Comparison of ENCODE assay signal across 27 cellular contexts in genomic region chr2:8255448-8255800, GRCh38.
DNase-seq lines count a peak whose midpoint lies in the region; ATAC-seq and TF ChIP-seq lines count a peak whose summit lies in the region.
"Had no signal": no experiment of that assay in that cellular context is flagged by ENCODE, and none has a peak within 500 bp of the region (broad histone marks: within the 10 kb centered on the region; RNA-seq: fewer than 3 reads in every experiment).

No MANE protein-coding gene starts in this region.

- DNase-seq in AG20443 (ENCODE audit: low spot score): peak; percentile 46
- peak; percentile 62 for DNase-seq in astrocyte of the hippocampus (ENCODE audit: low read depth, low spot score)
- DNase-seq in islet precursor cell: peak; percentile 67
- no peak for DNase-seq in Caco-2
- DNase-seq in esophagus muscularis mucosa (ENCODE audit: extremely low spot score): no peak
- no peak for DNase-seq in NCI-H345 treated with DMSO at 0.1 percent for 48 hours (lab: John Stamatoyannopoulos, UW; ENCODE audit: unreplicated experiment)
- DNase-seq: activated CD4-positive, alpha-beta T cell treated with anti-CD3 and anti-CD28 coated beads for 36 hours; activated CD8-positive, alpha-beta memory T cell treated with anti-CD3 and anti-CD28 coated beads for 24 hours; activated naive CD4-positive, alpha-beta T cell treated with Interleukin-2 at 50 U/mL for 16 hours; activated T-cell treated with anti-CD3 and anti-CD28 coated beads, Interleukin-2, amount 50 U/mL, for 48 hours; BE2C; DMS79; glutamatergic neuron; naive thymus-derived CD4-positive, alpha-beta T cell; NCI-H524 treated with DMSO at 0.1 percent for 48 hours; spleen; stimulated activated CD4-positive, alpha-beta T cell treated with anti-CD3 and anti-CD28 coated beads, Interleukin-2, amount 100 ng/mL, for 48 hours; upper lobe of right lung had no signal

- H3K36me3 ChIP-seq in HUES6 (ENCODE audit: control insufficient read depth, insufficient read depth, low read length): no peaks in the 10 kb centered on the region
- no peaks in the 10 kb centered on the region for H3K36me3 ChIP-seq in Caco-2 (ENCODE audit: control insufficient read depth, insufficient read depth, low read length)
- H3K36me3 ChIP-seq in esophagus muscularis mucosa: no peaks in the 10 kb centered on the region
- H3K36me3 ChIP-seq: BE2C, cardiac muscle cell, HAP-1, spleen, upper lobe of right lung had no signal

- H3K27me3 ChIP-seq in HUES6 (ENCODE audit: control insufficient read depth, insufficient read depth, low read length): no peaks in the 10 kb centered on the region
- no peaks in the 10 kb centered on the region for H3K27me3 ChIP-seq in Caco-2 (replicated peaks; ENCODE audit: control insufficient read depth, insufficient read depth, low read length)
- H3K27me3 ChIP-seq in esophagus muscularis mucosa: no peaks in the 10 kb centered on the region
- H3K27me3 ChIP-seq: BE2C, cardiac muscle cell, upper lobe of right lung had no signal

- TF ChIP-seq CTCF in Caco-2 (IDR thresholded peaks at IDR 0.05; ENCODE audit: insufficient read depth in 1 of 2, low read depth in 1 of 2, low read length in 1 of 2, severe bottlenecking in 1 of 2, unreplicated experiment in 1 of 2) (no peak), esophagus muscularis mucosa (IDR thresholded peaks at IDR 0.05) (no peak)

- peaks cover 6% of the 10 kb centered on the region for H3K9me3 Mint-ChIP-seq in Caco-2 (ENCODE audit: unreplicated experiment)

- H3K4me1 ChIP-seq in HUES6 (ENCODE audit: control insufficient read depth, insufficient read depth, low read length): peaks cover 56% of the 10 kb centered on the region
- H3K4me1 ChIP-seq in Caco-2: peaks cover 8% of the 10 kb centered on the region; the same call in 1 of the 2 replicates
- H3K4me1 ChIP-seq in esophagus muscularis mucosa: peaks cover 0 to 10% (median 4%) of the 10 kb centered on the region in 4 donors
- H3K4me1 ChIP-seq: A549, spleen, upper lobe of right lung had no signal

- no peak for TF ChIP-seq POLR2A in esophagus muscularis mucosa (IDR thresholded peaks at IDR 0.05; ENCODE audit: low read depth)

- H3K4me1 Mint-ChIP-seq in Caco-2 (ENCODE audit: low read depth, unreplicated experiment): no peaks in the 10 kb centered on the region
- H3K4me1 Mint-ChIP-seq: stimulated activated memory B cell treated with anti-CD40 and anti-IgM and Interleukin-4, amounts not matched to agents 10 μg/mL and 1 μg/mL and 100 μg/mL, for 72 hours had no signal

- H3K4me3 Mint-ChIP-seq in Caco-2 (ENCODE audit: unreplicated experiment): no peak overlapping the region
- H3K4me3 Mint-ChIP-seq: activated CD4-positive, alpha-beta T cell treated with anti-CD3 and anti-CD28 coated beads for 36 hours; naive thymus-derived CD4-positive, alpha-beta T cell; stimulated activated memory B cell treated with anti-CD40 and anti-IgM and Interleukin-4, amounts not matched to agents 10 μg/mL and 1 μg/mL and 100 μg/mL, for 72 hours; T-helper 1 cell treated with Interleukin-12 subunit alpha and Interleukin-12 subunit beta and Interleukin-4 antibody, amounts not matched to agents 30 μg/mL and 1 μg/mL, for 36 hours had no signal

- H3K27ac ChIP-seq in HUES6 (ENCODE audit: low read depth, low read length): peak overlapping the region; percentile 89
- H3K27ac ChIP-seq in esophagus muscularis mucosa (replicated peaks in 1 of 4): no peak overlapping the region
- H3K27ac ChIP-seq: A549, cardiac muscle cell, coronary artery, spleen, upper lobe of right lung had no signal

- peaks cover 3% of the 10 kb centered on the region for H3K27me3 Mint-ChIP-seq in Caco-2 (ENCODE audit: insufficient read depth, unreplicated experiment)

- intact Hi-C loops in Caco-2 (cut with micrococcal nuclease; ENCODE audit: unreplicated experiment): no loop called here
- intact Hi-C loops in esophagus muscularis mucosa (cut with DNase I): no loop called here

- no peak for ATAC-seq in HG03175 (IDR thresholded peaks at IDR 0.05; ENCODE audit: unreplicated experiment)
- ATAC-seq: A549; activated CD4-positive, alpha-beta T cell treated with anti-CD3 and anti-CD28 coated beads for 36 hours; GM12878; naive thymus-derived CD4-positive, alpha-beta T cell; stimulated activated memory B cell treated with anti-CD40 and anti-IgM and Interleukin-4, amounts not matched to agents 10 μg/mL and 1 μg/mL and 100 μg/mL, for 72 hours; upper lobe of right lung had no signal

- no TSS peak for BruUV-seq in Caco-2 (replicated peaks; lab: Mats Ljungman, UMichigan)

- H3K4me3 ChIP-seq in HUES6 (ENCODE audit: low read depth, low read length) (no peak overlapping the region), Caco-2 (ENCODE audit: low read depth, low read length) (no peak overlapping the region), esophagus muscularis mucosa (no peak overlapping the region)
- H3K4me3 ChIP-seq: A549, cardiac muscle cell, coronary artery, GM12878, HAP-1, spleen, upper lobe of right lung had no signal

- H3K9me3 ChIP-seq in HUES6 (ENCODE audit: control insufficient read depth, insufficient read depth, low read depth, low read length): peaks cover 12% of the 10 kb centered on the region
- peaks cover 9% of the 10 kb centered on the region for H3K9me3 ChIP-seq in Caco-2
- H3K9me3 ChIP-seq in esophagus muscularis mucosa: no peaks in the 10 kb centered on the region
- H3K9me3 ChIP-seq: HAP-1, upper lobe of right lung had no signal

- peak overlapping the region; percentile 88 for H3K9ac ChIP-seq in HUES6 (ENCODE audit: low read length)

- no peaks in the 10 kb centered on the region for H3K36me3 Mint-ChIP-seq in Caco-2 (ENCODE audit: insufficient read depth, unreplicated experiment)
- H3K36me3 Mint-ChIP-seq: stimulated activated memory B cell treated with anti-CD40 and anti-IgM and Interleukin-4, amounts not matched to agents 10 μg/mL and 1 μg/mL and 100 μg/mL, for 72 hours had no signal

- CTCF ChIA-PET in Caco-2 (lab: Charles Lee): no interaction called here

- H3K27ac Mint-ChIP-seq in Caco-2 (ENCODE audit: unreplicated experiment): no peak overlapping the region
- H3K27ac Mint-ChIP-seq: activated CD4-positive, alpha-beta T cell treated with anti-CD3 and anti-CD28 coated beads for 36 hours; naive thymus-derived CD4-positive, alpha-beta T cell; stimulated activated memory B cell treated with anti-CD40 and anti-IgM and Interleukin-4, amounts not matched to agents 10 μg/mL and 1 μg/mL and 100 μg/mL, for 72 hours; T-helper 1 cell treated with Interleukin-12 subunit alpha and Interleukin-12 subunit beta and Interleukin-4 antibody, amounts not matched to agents 30 μg/mL and 1 μg/mL, for 36 hours had no signal

- POLR2A ChIA-PET in Caco-2 (lab: Charles Lee): no interaction called here

- WGBS in esophagus muscularis mucosa: 88% methylated on average over 1 of the region's 1 CpG

- TF ChIP-seq EP300 in esophagus muscularis mucosa (IDR thresholded peaks at IDR 0.05): no peak

Comparison
In these comparisons a context has a peak if more than half of its experiments do, and no peak if none do; other contexts are left out.
1. DNase-seq: peak in AG20443 (single experiment), astrocyte of the hippocampus (single experiment) and islet precursor cell (single experiment); none in Caco-2 (0 of 2), esophagus muscularis mucosa (single experiment) and NCI-H345 treated with DMSO at 0.1 percent for 48 hours (single experiment).